Comparison of ENCODE assay signal across 8 cellular contexts in genomic region chr18:41391616-41392610, GRCh38.
A peak's percentile ranks its signal among the peaks of the same experiment; 100 is the strongest.
DNase-seq lines count a peak whose midpoint lies in the region; ATAC-seq and TF ChIP-seq lines count a peak whose summit lies in the region.

No MANE protein-coding gene starts in this region.

- no peak overlapping the region for H3K27ac ChIP-seq in SJCRH30

- no peak for TF ChIP-seq POLR2A in NB4 (IDR thresholded peaks at IDR 0.05; ENCODE audit: extremely low read depth, insufficient read length)

- H3K27me3 ChIP-seq in SJCRH30 = no peaks in the 10 kb centered on the region

- ATAC-seq in GM18498 (IDR thresholded peaks at IDR 0.05; ENCODE audit: unreplicated experiment) (peak; percentile 53), GM21723 (IDR thresholded peaks at IDR 0.05; ENCODE audit: unreplicated experiment) (no peak)

- TF ChIP-seq CTCF in NB4 (IDR thresholded peaks at IDR 0.05; ENCODE audit: low read depth, low read length) (peak; percentile 58), fibroblast of pulmonary artery (IDR thresholded peaks at IDR 0.05; ENCODE audit: low read length, missing control alignments) (peak; percentile 83)

- H3K9me3 ChIP-seq in SJCRH30 (replicated peaks) = no peaks in the 10 kb centered on the region

- no peaks in the 10 kb centered on the region for H3K4me1 ChIP-seq in SJCRH30

- DNase-seq in A172 (ENCODE audit: low spot score) (peak; percentile 68), NB4 (ENCODE audit: low read depth) (peak; percentile 53), SJCRH30 (peak; percentile 36 to 63), fibroblast of pulmonary artery (ENCODE audit: low read depth) (peak; percentile 83), occipital lobe (lab: John Stamatoyannopoulos, UW) (peak; percentile 6), activated gamma-delta T cell treated with Interleukin-2 at 50 U/mL for 16 hours (no peak)

- H3K4me3 ChIP-seq in NB4 (ENCODE audit: low read depth, low read length) = no peak overlapping the region
- H3K4me3 ChIP-seq in SJCRH30 = no peak overlapping the region
- H3K4me3 ChIP-seq in fibroblast of pulmonary artery (replicated peaks; ENCODE audit: low read depth, low read length) = peak overlapping the region; percentile 52

- no peaks in the 10 kb centered on the region for H3K36me3 ChIP-seq in SJCRH30
